In genomic region chr9:120730661-120731514, GRCh38 we compare ENCODE assay signal across 8 cellular contexts. TPM values are rescaled to one million over a fixed set of nuclear protein-coding genes. Genes with fewer than 3 reads are reported as not detected.
DNase-seq lines count a peak whose midpoint lies in the region; ATAC-seq and TF ChIP-seq lines count a peak whose summit lies in the region.

No MANE protein-coding gene starts in this region.

- WGBS in mammary epithelial cell (ENCODE audit: low coverage, missing lambda C conversion rate) = 88% methylated on average over 7 of the region's 7 CpGs
- WGBS in esophagus muscularis mucosa = 64% methylated on average over 7 of the region's 7 CpGs

- no peaks in the 10 kb centered on the region for H3K4me1 ChIP-seq in mammary epithelial cell (ENCODE audit: insufficient read depth, low read length)
- H3K4me1 ChIP-seq in esophagus muscularis mucosa = peaks cover 8 to 32% (median 16%) of the 10 kb centered on the region in 4 donors

- dilution Hi-C loops in mammary epithelial cell (cut with HindIII; ENCODE audit: low sequenced_read_pairs) = loop anchor here (25.0 kb wide), 1 partner anchor 94 kb away; no protein-coding TSS in a partner anchor

- H4K20me1 ChIP-seq in mammary epithelial cell (ENCODE audit: insufficient read depth, low read length) = no peaks in the 10 kb centered on the region

- no peaks in the 10 kb centered on the region for H3K9me3 ChIP-seq in mammary epithelial cell (replicated peaks; ENCODE audit: insufficient read depth, low read length)
- no peaks in the 10 kb centered on the region for H3K9me3 ChIP-seq in esophagus muscularis mucosa

- TF ChIP-seq CTCF in mammary epithelial cell (conservative IDR thresholded peaks at IDR 0.05 in 1 of 2, IDR thresholded peaks at IDR 0.05 in 1 of 2; ENCODE audit: extremely low read depth in 1 of 2, insufficient read depth in 1 of 2, low read depth in 1 of 2, low read length in 2 of 2) = no peak
- TF ChIP-seq CTCF in esophagus muscularis mucosa (IDR thresholded peaks at IDR 0.05) = no peak

- H3K4me2 ChIP-seq in mammary epithelial cell (ENCODE audit: insufficient read depth, low read depth, low read length) = no peak overlapping the region

- no peak overlapping the region for H2AFZ ChIP-seq in mammary epithelial cell (ENCODE audit: low read depth, low read length)

- no TSS peak for BruUV-seq in mammary epithelial cell (replicated peaks; lab: Mats Ljungman, UMichigan)

- no peak for TF ChIP-seq EP300 in esophagus muscularis mucosa (IDR thresholded peaks at IDR 0.05)

- H3K27me3 ChIP-seq in mammary epithelial cell (ENCODE audit: insufficient read depth, low read length) (no peaks in the 10 kb centered on the region), esophagus muscularis mucosa (no peaks in the 10 kb centered on the region)

- H3K4me3 ChIP-seq in mammary epithelial cell (replicated peaks in 1 of 3; ENCODE audit: insufficient read depth in 1 of 3, low read depth in 2 of 3, low read length in 3 of 3) (no peak overlapping the region), esophagus muscularis mucosa (no peak overlapping the region)

- H3K79me2 ChIP-seq in mammary epithelial cell (ENCODE audit: insufficient read depth, low read length) = no peaks in the 10 kb centered on the region

- peak; percentile 28 for ATAC-seq in left colon
- no peak for ATAC-seq in GM18517 (IDR thresholded peaks at IDR 0.05; ENCODE audit: unreplicated experiment)

- in situ Hi-C loops in mammary epithelial cell (cut with MboI; ENCODE audit: low sequenced_read_pairs in 2 of 2) = no loop called here

- TF ChIP-seq POLR2A in esophagus muscularis mucosa (IDR thresholded peaks at IDR 0.05; ENCODE audit: low read depth) = no peak

- DNase-seq in AG08396 (ENCODE audit: low spot score) (peak; percentile 80), HT1080 (ENCODE audit: low read depth) (peak; percentile 97), mammary epithelial cell (peak; percentile 66), left colon (no peak), NCI-H1105 treated with DMSO at 0.1 percent for 48 hours (lab: John Stamatoyannopoulos, UW) (no peak), DMS79 treated with DMSO at 0.1 percent for 48 hours (lab: John Stamatoyannopoulos, UW) (no peak), esophagus muscularis mucosa (ENCODE audit: extremely low spot score) (no peak)

- H3K36me3 ChIP-seq in mammary epithelial cell (ENCODE audit: insufficient read depth, low read length) = no peaks in the 10 kb centered on the region
- H3K36me3 ChIP-seq in esophagus muscularis mucosa = no peaks in the 10 kb centered on the region

- H3K9ac ChIP-seq in mammary epithelial cell (ENCODE audit: insufficient read depth, low read length) = no peak overlapping the region

- intact Hi-C loops in mammary epithelial cell (cut with micrococcal nuclease) = no loop called here
- intact Hi-C loops in left colon (cut with DNase I, micrococcal nuclease) = no loop called here
- intact Hi-C loops in esophagus muscularis mucosa (cut with DNase I) = no loop called here

- CTCF ChIA-PET in mammary epithelial cell (lab: Charles Lee; ENCODE audit: low non-redundant PET) = no interaction called here

- no peak overlapping the region for H3K27ac ChIP-seq in mammary epithelial cell (ENCODE audit: insufficient read depth, low read depth, low read length)
- peak overlapping the region in 1 of 4 donors; percentile 27 for H3K27ac ChIP-seq in esophagus muscularis mucosa (replicated peaks in 1 of 4)

RNA-seq across cellular contexts. Expression of gene MEGF9, which starts 16.6 kb away (rescaled TPM):
- 3.4 and 4.6 TPM in 2 replicates for total RNA-seq in HT1080 (2014; rRNA removed; shearing (Covaris generic))
- 3.1 and 4.3 TPM in 2 replicates for polyA plus RNA-seq in HT1080 (2015; cell fraction: cytosol; rRNA removed)
- polyA plus RNA-seq in HT1080 (2015; cell fraction: nucleus; rRNA removed) = 1.7 and 1.9 TPM in 2 replicates
- total RNA-seq in mammary epithelial cell (10 to 100 TPM; 10.9 to 31.5 TPM), left colon (10 to 100 TPM in 1 of 2 donors, 1 to 10 TPM in 1; 8.3 to 11.6 TPM), esophagus muscularis mucosa (10 to 100 TPM; 17.1 to 23.1 (median 18.9) TPM)
- 4.8 TPM for polyA plus RNA-seq in mammary epithelial cell
- 9.0 TPM for polyA minus RNA-seq in mammary epithelial cell

Comparison
In these comparisons a context has a peak if more than half of its experiments do, and no peak if none do; other contexts are left out.
1. DNase-seq: peak in AG08396 (single experiment), HT1080 (single experiment) and mammary epithelial cell (single experiment); none in left colon (0 of 2), NCI-H1105 treated with DMSO at 0.1 percent for 48 hours (single experiment), DMS79 treated with DMSO at 0.1 percent for 48 hours (single experiment) and esophagus muscularis mucosa (single experiment).